Comparison of ENCODE assay signal across 26 cellular contexts in genomic region chr18:55031164-55031563, GRCh38.
"Had no signal": no experiment of that assay in that cellular context is flagged by ENCODE, and none has a peak within 500 bp of the region (broad histone marks: within the 10 kb centered on the region; RNA-seq: fewer than 3 reads in every experiment).

No MANE protein-coding gene starts in this region.

- ATAC-seq: effector memory CD8-positive, alpha-beta T cell; esophagus mucosa; left lobe of liver; mucosa of descending colon; natural killer cell treated with Interleukin-12 subunit alpha and Interleukin-12 subunit beta and Interleukin-15 and Interleukin-18, amount 100 ng/mL, for 72 hours; right cardiac atrium; stimulated activated naive CD8-positive, alpha-beta T cell treated with anti-CD3 and anti-CD28 coated beads, Interleukin-15, Interleukin-2, amounts not matched to agents 100 U/mL and 50 U/mL, for 24 hours had no signal

- H3K27me3 ChIP-seq: ascending aorta, heart right ventricle, spleen, testis had no signal

- H3K4me1 ChIP-seq: ascending aorta, lower lobe of right lung, spleen, testis had no signal

- DNase-seq: activated CD4-positive, alpha-beta memory T cell treated with anti-CD3 and anti-CD28 coated beads, Interleukin-2, amount 10 ng/mL, durations not matched to agents 7 days and 5 days; activated CD4-positive, alpha-beta T cell treated with anti-CD3 and anti-CD28 coated beads, Interleukin-2, amount 10 ng/mL, durations not matched to agents 24 days and 14 days; activated CD4-positive, CD25-positive, alpha-beta regulatory T cell treated with anti-CD3 and anti-CD28 coated beads, Interleukin-2, amount 50 U/mL, for 72 hours; activated CD8-positive, alpha-beta memory T cell treated with anti-CD3 and anti-CD28 coated beads, Interleukin-2, amount 50 U/mL, for 48 hours; activated gamma-delta T cell; activated naive CD4-positive, alpha-beta T cell treated with anti-CD3 and anti-CD28 coated beads, Interleukin-2, amount 10 ng/mL, durations not matched to agents 7 days and 5 days; activated naive CD8-positive, alpha-beta T cell treated with anti-CD3 and anti-CD28 coated beads, Interleukin-2, amount 10 ng/mL, durations not matched to agents 7 days and 5 days; activated T-cell treated with anti-CD3 and anti-CD28 coated beads, Interleukin-2, amount 50 U/mL, for 24 hours; cortex of kidney; effector memory CD8-positive, alpha-beta T cell; foreskin melanocyte; heart right ventricle; kidney glomerular epithelial cell; lower lobe of right lung; mucosa of descending colon; right cardiac atrium; spleen; stimulated activated CD4-positive, alpha-beta T cell treated with anti-CD3 and anti-CD28 coated beads, Interleukin-2, amount 100 ng/mL, for 48 hours; stimulated activated naive CD8-positive, alpha-beta T cell treated with anti-CD3 and anti-CD28 coated beads, Interleukin-15, Interleukin-2, amounts not matched to agents 100 U/mL and 50 U/mL, for 24 hours; T1000; testis had no signal

- FAIRE-seq: urothelium cell line had no signal

- H3K36me3 ChIP-seq: ascending aorta, heart right ventricle, lower lobe of right lung, spleen had no signal

- H3K4me3 ChIP-seq: ascending aorta, heart right ventricle, lower lobe of right lung, mucosa of descending colon, spleen, testis had no signal

- H3K27ac ChIP-seq: ascending aorta, heart right ventricle, spleen, testis had no signal

- H3K9me3 ChIP-seq: ascending aorta, heart right ventricle, lower lobe of right lung, mucosa of descending colon, spleen, testis had no signal
